ENCODE assay signal across 11 cellular contexts in genomic region chr9:16344343-16344742, GRCh38.
DNase-seq lines count a peak whose midpoint lies in the region; ATAC-seq and TF ChIP-seq lines count a peak whose summit lies in the region.
"Had no signal": no experiment of that assay in that cellular context is flagged by ENCODE, and none has a peak within 500 bp of the region (broad histone marks: within the 10 kb centered on the region; RNA-seq: fewer than 3 reads in every experiment).

No MANE protein-coding gene starts in this region.

- TF ChIP-seq CTCF in smooth muscle cell (IDR thresholded peaks at IDR 0.05; ENCODE audit: borderline replicate concordance, insufficient read depth, poor library complexity, severe bottlenecking): no peak

- DNase-seq in H4 (ENCODE audit: low spot score): peak; percentile 15
- DNase-seq in astrocyte of the hippocampus (ENCODE audit: low read depth, low spot score): peak; percentile 85
- DNase-seq in iPS DF 19.7 (ENCODE audit: low read depth, low spot score): peak; percentile 3
- DNase-seq in smooth muscle cell (lab: John Stamatoyannopoulos, UW; ENCODE audit: unreplicated experiment): no peak
- no peak for DNase-seq in NCI-H345 treated with DMSO at 0.1 percent for 48 hours (lab: John Stamatoyannopoulos, UW; ENCODE audit: unreplicated experiment)
- no peak for DNase-seq in KG1 (lab: John Stamatoyannopoulos, UW)
- DNase-seq in activated CD4-positive, alpha-beta T cell treated with anti-CD3 and anti-CD28 coated beads for 4 hours: no peak
- no peak for DNase-seq in activated T-cell treated with anti-CD3 and anti-CD28 coated beads, Interleukin-2, amount 50 U/mL, for 72 hours
- DNase-seq: NCI-H446 treated with DMSO at 0.1 percent for 48 hours, SW 1271 had no signal

- H3K9ac ChIP-seq in smooth muscle cell (ENCODE audit: low read depth): peak overlapping the region; percentile 37

- no peaks in the 10 kb centered on the region for H3K9me3 Mint-ChIP-seq in activated T-cell treated with anti-CD3 and anti-CD28 coated beads, Interleukin-2, amount 50 U/mL, for 72 hours

- no peak overlapping the region for H3K27ac Mint-ChIP-seq in activated T-cell treated with anti-CD3 and anti-CD28 coated beads, Interleukin-2, amount 50 U/mL, for 72 hours
- H3K27ac Mint-ChIP-seq: IgD-negative memory B cell had no signal

- no peaks in the 10 kb centered on the region for H3F3A ChIP-seq in smooth muscle cell (ENCODE audit: low read depth)

- H3K4me3 Mint-ChIP-seq in activated T-cell treated with anti-CD3 and anti-CD28 coated beads, Interleukin-2, amount 50 U/mL, for 72 hours: no peak overlapping the region
- H3K4me3 Mint-ChIP-seq: IgD-negative memory B cell had no signal

- no peaks in the 10 kb centered on the region for H3K36me3 ChIP-seq in smooth muscle cell (ENCODE audit: low read depth)

- ATAC-seq in activated T-cell treated with anti-CD3 and anti-CD28 coated beads, Interleukin-2, amount 50 U/mL, for 72 hours (replicated peaks in 1 of 2): no peak

- H4K20me1 ChIP-seq in smooth muscle cell (ENCODE audit: low read depth): no peaks in the 10 kb centered on the region

- no peaks in the 10 kb centered on the region for H3K27me3 Mint-ChIP-seq in activated T-cell treated with anti-CD3 and anti-CD28 coated beads, Interleukin-2, amount 50 U/mL, for 72 hours (ENCODE audit: low read depth)
- H3K27me3 Mint-ChIP-seq: IgD-negative memory B cell had no signal

- 5% methylated on average over 6 of the region's 6 CpGs for WGBS in smooth muscle cell (ENCODE audit: low lambda C conversion rate)

- H3K4me1 ChIP-seq in smooth muscle cell (ENCODE audit: low read depth): peaks cover 16% of the 10 kb centered on the region

- H3K27me3 ChIP-seq in smooth muscle cell (ENCODE audit: low read depth): no peaks in the 10 kb centered on the region

- no peaks in the 10 kb centered on the region for H3K36me3 Mint-ChIP-seq in activated T-cell treated with anti-CD3 and anti-CD28 coated beads, Interleukin-2, amount 50 U/mL, for 72 hours (ENCODE audit: insufficient read depth in 2 of 2)

- H2AFZ ChIP-seq in smooth muscle cell (ENCODE audit: low read depth): no peak overlapping the region

- no peaks in the 10 kb centered on the region for H3K9me3 ChIP-seq in smooth muscle cell (replicated peaks; ENCODE audit: low read depth)

- peak overlapping the region; percentile 86 for H3K27ac ChIP-seq in smooth muscle cell (ENCODE audit: low read depth)

- no peaks in the 10 kb centered on the region for H3K79me2 ChIP-seq in smooth muscle cell (ENCODE audit: low read depth)

- H3K4me1 Mint-ChIP-seq in activated T-cell treated with anti-CD3 and anti-CD28 coated beads, Interleukin-2, amount 50 U/mL, for 72 hours (ENCODE audit: low read depth): no peaks in the 10 kb centered on the region
- H3K4me1 Mint-ChIP-seq: IgD-negative memory B cell had no signal

- peak overlapping the region; percentile 38 for H3K4me2 ChIP-seq in smooth muscle cell

- H3K4me3 ChIP-seq in smooth muscle cell: no peak overlapping the region

Comparison
In these comparisons a context has a peak if more than half of its experiments do, and no peak if none do; other contexts are left out.
1. DNase-seq: peak in H4 (single experiment), astrocyte of the hippocampus (single experiment) and iPS DF 19.7 (single experiment); none in smooth muscle cell (single experiment), NCI-H345 treated with DMSO at 0.1 percent for 48 hours (single experiment), KG1 (single experiment), activated CD4-positive, alpha-beta T cell treated with anti-CD3 and anti-CD28 coated beads for 4 hours (0 of 2) and activated T-cell treated with anti-CD3 and anti-CD28 coated beads, Interleukin-2, amount 50 U/mL, for 72 hours (0 of 2).